ENCODE assay signal across 11 cellular contexts in the genomic region with DNA sequence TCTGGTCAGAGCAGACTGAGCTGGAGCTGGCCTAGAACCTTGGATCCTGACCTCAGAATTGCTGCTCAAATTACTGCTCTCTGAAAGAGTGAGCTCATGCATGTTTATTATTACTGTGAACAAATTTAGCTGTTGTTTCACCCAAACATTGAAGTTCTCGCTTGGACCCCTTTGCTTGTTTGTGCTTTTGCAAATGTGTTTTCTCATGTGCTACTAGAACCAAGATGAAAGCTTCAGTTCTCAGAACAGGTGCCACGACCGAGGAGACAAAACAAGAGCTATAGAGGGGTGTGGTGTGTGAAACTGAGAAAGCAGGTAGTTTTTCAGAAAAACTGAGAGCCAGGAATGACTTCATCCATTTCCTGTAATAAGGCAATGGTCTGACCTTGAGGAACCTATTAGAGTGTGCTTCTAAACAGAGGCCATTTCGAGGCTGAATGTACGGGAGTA. TPM values are rescaled to one million over a fixed set of nuclear protein-coding genes. Genes with fewer than 3 reads are reported as not detected.
DNase-seq lines count a peak whose midpoint lies in the region; ATAC-seq, FAIRE-seq and TF ChIP-seq lines count a peak whose summit lies in the region.
"Had no signal": no experiment of that assay in that cellular context is flagged by ENCODE, and none has a peak within 500 bp of the region (broad histone marks: within the 10 kb centered on the region; RNA-seq: fewer than 3 reads in every experiment).

No MANE protein-coding gene starts in this region.

- H3K27me3 ChIP-seq in GM12878 (replicated peaks in 1 of 2; ENCODE audit: control insufficient read depth in 2 of 2, insufficient read depth in 2 of 2, low read length in 1 of 2): no peaks in the 10 kb centered on the region
- H3K27me3 ChIP-seq in PC-9 (ENCODE audit: insufficient read depth, low read depth): no peaks in the 10 kb centered on the region
- H3K27me3 ChIP-seq: heart left ventricle had no signal

- RAD21 ChIA-PET in GM12878 (lab: Charles Lee; ENCODE audit: unreplicated experiment): interaction anchor here (1.1 to 2.3 kb wide), 7 partner anchors 35 to 67 kb away, joined by 3 to 28 read pairs (median 5); no protein-coding TSS in a partner anchor

- no peaks in the 10 kb centered on the region for H3K36me3 ChIP-seq in GM12878 (ENCODE audit: control insufficient read depth in 2 of 2, insufficient read depth in 2 of 2, low read length in 1 of 2)
- H3K36me3 ChIP-seq in PC-9 (ENCODE audit: low read depth): no peaks in the 10 kb centered on the region
- H3K36me3 ChIP-seq: heart left ventricle had no signal

- H4K20me1 ChIP-seq in GM12878 (ENCODE audit: control insufficient read depth, insufficient read depth) (no peaks in the 10 kb centered on the region), PC-9 (ENCODE audit: insufficient read depth) (no peaks in the 10 kb centered on the region)

- no peaks in the 10 kb centered on the region for H3K9me3 ChIP-seq in GM12878 (replicated peaks; ENCODE audit: control insufficient read depth, insufficient read depth, low read length)
- no peaks in the 10 kb centered on the region for H3K9me3 ChIP-seq in PC-9 (ENCODE audit: insufficient read depth, low read depth)
- H3K9me3 ChIP-seq: heart left ventricle had no signal

- SMC1A ChIA-PET in GM12878 (lab: Charles Lee; ENCODE audit: uncharacterized antibody, unreplicated experiment): interaction anchor here (0.6 to 6.9 kb wide), 14 partner anchors 9 to 397 kb away, joined by 3 to 90 read pairs (median 4); no protein-coding TSS in a partner anchor

- peak overlapping the region; percentile 1; the same call in 1 of the 2 replicates for H3K4me2 ChIP-seq in GM12878 (ENCODE audit: control insufficient read depth, insufficient read depth)
- H3K4me2 ChIP-seq in PC-9: no peak overlapping the region

- POLR2A ChIA-PET in GM12878 (lab: Charles Lee): interaction anchor here (0.8 to 1.9 kb wide), 2 partner anchors 10 to 55 kb away, joined by 3 to 5 read pairs; no protein-coding TSS in a partner anchor
- POLR2A ChIA-PET in PC-9 (lab: Charles Lee; ENCODE audit: unreplicated experiment): no interaction called here

- ATAC-seq in GM19455 (IDR thresholded peaks at IDR 0.05; ENCODE audit: unreplicated experiment): peak; percentile 97
- peak; percentile 98 for ATAC-seq in HG03139 (IDR thresholded peaks at IDR 0.05; ENCODE audit: unreplicated experiment)
- peak; percentile 97 for ATAC-seq in GM12878

- TF ChIP-seq POLR2A in GM12878 (IDR thresholded peaks at IDR 0.05; ENCODE audit: low read depth, low read length): no peak

- BruUV-seq in GM12878 (replicated peaks; lab: Mats Ljungman, UMichigan): no TSS peak
- no TSS peak for BruUV-seq in PC-9 (replicated peaks; lab: Mats Ljungman, UMichigan)

- WGBS in GM12878 (ENCODE audit: insufficient coverage, insufficient replicate concordance, low lambda C conversion rate, missing lambda C conversion rate): 3% methylated on average over 5 of the region's 5 CpGs

- no peak for TF ChIP-seq RAD21 in GM12878 (IDR thresholded peaks at IDR 0.05; ENCODE audit: insufficient read depth, low read depth, low read length)

- H3K4me3 ChIP-seq in GM12865 (ENCODE audit: low read depth, low read length) (no peak overlapping the region), GM12878 (no peak overlapping the region), PC-9 (no peak overlapping the region)
- H3K4me3 ChIP-seq: heart left ventricle had no signal

- peak; percentile 56 for FAIRE-seq in GM12878 (lab: Jason Lieb, UNC)

- H3K79me2 ChIP-seq in GM12878 (ENCODE audit: control insufficient read depth, insufficient read depth, low read length) (no peaks in the 10 kb centered on the region), PC-9 (ENCODE audit: low read depth) (no peaks in the 10 kb centered on the region)

- TF ChIP-seq CTCF in GM12865 (IDR thresholded peaks at IDR 0.05; ENCODE audit: insufficient read depth, low read depth, low read length, missing control alignments) (no peak), GM12878 (IDR thresholded peaks at IDR 0.05 in 2 of 3, conservative IDR thresholded peaks at IDR 0.05 in 1 of 3; ENCODE audit: control insufficient read depth in 2 of 3, extremely low read depth in 1 of 3, insufficient read depth in 1 of 3, low read depth in 3 of 3, low read length in 3 of 3) (no peak), PC-9 (conservative IDR thresholded peaks at IDR 0.05) (no peak)

- peak; percentile 93 for DNase-seq in GM12865 (ENCODE audit: low read depth)
- DNase-seq in GM12878 (ENCODE audit: low read depth, low spot score): peak; percentile 69
- DNase-seq in germinal center (ENCODE audit: low spot score): no peak
- DNase-seq in NCI-H82 (lab: John Stamatoyannopoulos, UW): no peak
- DNase-seq in AG08396 (ENCODE audit: low spot score): no peak
- DNase-seq in PC-9: no peak
- DNase-seq: GDM1, heart left ventricle, NCI-H446 had no signal

- H3K9ac ChIP-seq in GM12878 (ENCODE audit: control insufficient read depth, insufficient read depth, low read length): no peak overlapping the region

- no peaks in the 10 kb centered on the region for H3K9me2 ChIP-seq in PC-9 (ENCODE audit: insufficient read depth)

- H3K27ac ChIP-seq in GM12878 (ENCODE audit: control insufficient read depth, insufficient read depth) (0 out of 2 replicates have a peak overlapping the region, but pooled peaks have one; percentile 58), PC-9 (no peak overlapping the region)

- TF ChIP-seq EP300 in GM12878 (IDR thresholded peaks at IDR 0.05; ENCODE audit: borderline replicate concordance in 1 of 2, control insufficient read depth in 1 of 2, low read depth in 2 of 2, low read length in 2 of 2): peak; percentile 34 to 57; a peak in 3 of 4 replicates

- no peak overlapping the region for H2AFZ ChIP-seq in GM12878 (ENCODE audit: control insufficient read depth, low read depth, low read length)
- H2AFZ ChIP-seq in PC-9: no peak overlapping the region

- H3K4me1 ChIP-seq in GM12878 (ENCODE audit: control insufficient read depth, insufficient read depth, low read length) (peaks cover 12% of the 10 kb centered on the region), PC-9 (replicated peaks; ENCODE audit: insufficient read depth) (peaks cover 16% of the 10 kb centered on the region)

- intact Hi-C loops in GM12878 (cut with micrococcal nuclease; ENCODE audit: unreplicated experiment) (no loop called here), PC-9 (cut with micrococcal nuclease; ENCODE audit: unreplicated experiment) (no loop called here)

- H3F3A ChIP-seq in PC-9 (ENCODE audit: insufficient read depth, low read depth): peaks cover 2% of the 10 kb centered on the region; the same call in 1 of the 2 replicates

- in situ Hi-C loops in GM12878 (cut with MboI): no loop called here

- CTCF ChIA-PET in GM12878 (lab: Yijun Ruan, JAX): interaction anchor here (0.8 to 3.3 kb wide), 11 partner anchors 8 to 368 kb away, joined by 3 to 28 read pairs (median 4); no protein-coding TSS in a partner anchor
- CTCF ChIA-PET in PC-9 (lab: Charles Lee): no interaction called here

TF ChIP-seq in GM12878, 131 proteins besides CTCF, POLR2A, EP300 and RAD21 (continues in another document):
- TF ChIP-seq NFXL1 (IDR thresholded peaks at IDR 0.05; ENCODE audit: borderline replicate concordance) (no peak), SUPT20H (IDR thresholded peaks at IDR 0.05; ENCODE audit: borderline replicate concordance, control insufficient read depth, low read depth, low read length) (no peak), ZNF24 (IDR thresholded peaks at IDR 0.05) (no peak), CEBPB (IDR thresholded peaks at IDR 0.05; ENCODE audit: borderline replicate concordance in 1 of 2, low read depth in 2 of 2, low read length in 2 of 2) (no peak), NR2C2 (IDR thresholded peaks at IDR 0.05; ENCODE audit: borderline replicate concordance, control insufficient read depth, insufficient read length, low read depth) (no peak), CBX3 (IDR thresholded peaks at IDR 0.05; ENCODE audit: borderline replicate concordance, low read depth) (no peak)
- TF ChIP-seq, protein P1, sequence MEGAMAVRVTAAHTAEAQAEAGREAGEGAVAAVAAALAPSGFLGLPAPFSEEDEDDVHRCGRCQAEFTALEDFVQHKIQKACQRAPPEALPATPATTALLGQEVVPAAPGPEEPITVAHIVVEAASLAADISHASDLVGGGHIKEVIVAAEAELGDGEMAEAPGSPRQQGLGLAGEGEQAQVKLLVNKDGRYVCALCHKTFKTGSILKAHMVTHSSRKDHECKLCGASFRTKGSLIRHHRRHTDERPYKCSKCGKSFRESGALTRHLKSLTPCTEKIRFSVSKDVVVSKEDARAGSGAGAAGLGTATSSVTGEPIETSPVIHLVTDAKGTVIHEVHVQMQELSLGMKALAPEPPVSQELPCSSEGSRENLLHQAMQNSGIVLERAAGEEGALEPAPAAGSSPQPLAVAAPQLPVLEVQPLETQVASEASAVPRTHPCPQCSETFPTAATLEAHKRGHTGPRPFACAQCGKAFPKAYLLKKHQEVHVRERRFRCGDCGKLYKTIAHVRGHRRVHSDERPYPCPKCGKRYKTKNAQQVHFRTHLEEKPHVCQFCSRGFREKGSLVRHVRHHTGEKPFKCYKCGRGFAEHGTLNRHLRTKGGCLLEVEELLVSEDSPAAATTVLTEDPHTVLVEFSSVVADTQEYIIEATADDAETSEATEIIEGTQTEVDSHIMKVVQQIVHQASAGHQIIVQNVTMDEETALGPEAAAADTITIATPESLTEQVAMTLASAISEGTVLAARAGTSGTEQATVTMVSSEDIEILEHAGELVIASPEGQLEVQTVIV (IDR thresholded peaks at IDR 0.05; ENCODE audit: borderline replicate concordance, partially characterized antibody): no peak

RNA-seq across cellular contexts. Expression of a gene that starts 50.0 kb away (rescaled TPM):
- 5.1 and 7.7 TPM in 2 replicates for total RNA-seq in GM12878 (2013; cell fraction: nucleolus; rRNA removed)
- 0.05 and 0.51 TPM in 2 replicates for total RNA-seq in GM12878 (2014; rRNA removed)
- 0.05 TPM in 1 of 2 replicates, not detected in the other for total RNA-seq in GM12878 (2014; rRNA removed; fragmentation: Illumina TruSeq; extraction: Trizol)
- 0.13 TPM in 1 of 2 replicates, not detected in the other for total RNA-seq in GM12878 (2021)
- 0.13 TPM for polyA plus RNA-seq in GM12878 (2011; ENCODE audit: low read depth)
- 0.20 and 0.29 TPM in 2 replicates for polyA plus RNA-seq in GM12878 (2011; rRNA removed)
- 0.10 and 0.32 TPM in 2 replicates for polyA plus RNA-seq in GM12878 (2011; cell fraction: cytosol; rRNA removed)
- 0.69 and 0.70 TPM in 2 replicates for polyA plus RNA-seq in GM12878 (2011; cell fraction: nucleus; rRNA removed)
- polyA plus RNA-seq in GM12878 (2012): 0.11 and 0.14 TPM in 2 replicates
- polyA plus RNA-seq in GM12878 (2014; fragmentation: Illumina TruSeq; extraction: Trizol): 0.09 TPM in 1 of 2 replicates, not detected in the other
- polyA plus RNA-seq in GM12878 (2014; fragmentation: Nextera tagmentation; extraction: Ambion mirVana): not detected
- 0.03 and 0.04 TPM in 2 replicates for polyA plus RNA-seq in GM12878 (2014; rRNA removed)
- under 1 TPM in 1 of 2 experiments, not detected in 1; 0.39 TPM for polyA plus RNA-seq in GM12878 (2016; fragmentation: Nextera tagmentation; extraction: Ambion mirVana)
- polyA minus RNA-seq in GM12878 (2011; rRNA and poly(A)+ RNA removed): 0.41 and 0.59 TPM in 2 replicates
- polyA minus RNA-seq in GM12878 (2011; cell fraction: cytosol; rRNA and poly(A)+ RNA removed): not detected in 2 replicates
- 2.9 and 4.7 TPM in 2 replicates for polyA minus RNA-seq in GM12878 (2011; cell fraction: nucleus; rRNA and poly(A)+ RNA removed)
- 1.5 TPM in 2 replicates for total RNA-seq in PC-9 (2021)

Comparison
In these comparisons a context has a peak if more than half of its experiments do, and no peak if none do; other contexts are left out.
1. DNase-seq: peak in GM12865 (single experiment) and GM12878 (single experiment); none in germinal center (single experiment), NCI-H82 (single experiment), AG08396 (single experiment) and PC-9 (0 of 2).
2. Peak in every context shown above with its lines, with median percentiles within 50 percentile points of each other: ATAC-seq.